Comparison of ENCODE assay signal across 8 cellular contexts in genomic region chr18:23618862-23619387, GRCh38. TPM values are rescaled to one million over a fixed set of nuclear protein-coding genes. Genes with fewer than 3 reads are reported as not detected.
DNase-seq lines count a peak whose midpoint lies in the region; ATAC-seq and TF ChIP-seq lines count a peak whose summit lies in the region.

No MANE protein-coding gene starts in this region.

- H3K27me3 ChIP-seq in Panc1 (ENCODE audit: control insufficient read depth, insufficient read depth, low read length): no peaks in the 10 kb centered on the region; the same call in 1 of the 2 replicates
- peaks cover 9% of the 10 kb centered on the region for H3K27me3 ChIP-seq in foreskin keratinocyte

- no peaks in the 10 kb centered on the region for H3K9me3 ChIP-seq in Panc1 (ENCODE audit: control insufficient read depth, insufficient read depth, low read depth, low read length)

- no peak overlapping the region for H3K27ac Mint-ChIP-seq in osteocyte (ENCODE audit: unreplicated experiment)

- H3K27ac ChIP-seq in Panc1 (ENCODE audit: low read length) (no peak overlapping the region), foreskin keratinocyte (no peak overlapping the region)

- no peaks in the 10 kb centered on the region for H3K36me3 ChIP-seq in Panc1 (ENCODE audit: control insufficient read depth, insufficient read depth, low read length)

- peaks cover 4% of the 10 kb centered on the region for H3K4me1 Mint-ChIP-seq in osteocyte (ENCODE audit: unreplicated experiment)

- ATAC-seq in GM19397 (IDR thresholded peaks at IDR 0.05; ENCODE audit: unreplicated experiment) (peak; percentile 37), Panc1 (peak; percentile 47), foreskin keratinocyte (peak; percentile 40), GM19324 (IDR thresholded peaks at IDR 0.05; ENCODE audit: low FRiP score, unreplicated experiment) (no peak)

- H3K27me3 Mint-ChIP-seq in osteocyte (ENCODE audit: unreplicated experiment): peaks cover 35% of the 10 kb centered on the region

- in situ Hi-C loops in Panc1 (cut with HindIII; ENCODE audit: low pct_unique_long_range_greater_than_20kb, low sequenced_read_pairs) (no loop called here), G401 (cut with HindIII; ENCODE audit: low sequenced_read_pairs) (no loop called here)

- H3K9me3 Mint-ChIP-seq in osteocyte (ENCODE audit: unreplicated experiment): no peaks in the 10 kb centered on the region

- H3K4me1 ChIP-seq in Panc1 (ENCODE audit: control insufficient read depth, insufficient read depth, low read length): peaks cover 13% of the 10 kb centered on the region
- H3K4me1 ChIP-seq in foreskin keratinocyte: no peaks in the 10 kb centered on the region

- no peaks in the 10 kb centered on the region for H3K36me3 Mint-ChIP-seq in osteocyte (ENCODE audit: unreplicated experiment)

- intact Hi-C loops in Panc1 (cut with micrococcal nuclease; ENCODE audit: unreplicated experiment): no loop called here

- DNase-seq in AG04449 (ENCODE audit: low read depth, low spot score) (no peak), Panc1 (ENCODE audit: low read depth, low spot score) (no peak), foreskin keratinocyte (no peak), osteocyte (ENCODE audit: extremely low spot score, unreplicated experiment) (no peak), G401 (ENCODE audit: low spot score) (no peak), DMS 273 (lab: John Stamatoyannopoulos, UW; ENCODE audit: unreplicated experiment) (no peak)

- no TSS peak for BruUV-seq in Panc1 (replicated peaks; lab: Mats Ljungman, UMichigan)

- H3K4me3 ChIP-seq in AG04449 (ENCODE audit: low read depth, low read length): peak overlapping the region; percentile 57
- peak overlapping the region; percentile 30 to 53 for H3K4me3 ChIP-seq in Panc1 (ENCODE audit: low read depth in 2 of 2, low read length in 2 of 2)

- peak overlapping the region; percentile 69 for H3K4me3 Mint-ChIP-seq in osteocyte (ENCODE audit: unreplicated experiment)

- CTCF ChIA-PET in AG04449 (lab: Yijun Ruan, JAX) (interaction anchor here (0.9 to 12.7 kb wide), 8 partner anchors 9 to 103 kb away, joined by 3 to 230 read pairs (median 3); no protein-coding TSS in a partner anchor), Panc1 (lab: Charles Lee) (interaction anchor here (0.6 to 0.9 kb wide), 2 partner anchors 24 to 191 kb away, joined by 3 to 4 read pairs; no protein-coding TSS in a partner anchor)

- POLR2A ChIA-PET in AG04449 (lab: Yijun Ruan, JAX) (no interaction called here), Panc1 (lab: Charles Lee) (no interaction called here)

- no peak for TF ChIP-seq CTCF in AG04449 (IDR thresholded peaks at IDR 0.05; ENCODE audit: insufficient read depth, low read length, missing control alignments)
- TF ChIP-seq CTCF in Panc1 (IDR thresholded peaks at IDR 0.05): no peak
- TF ChIP-seq CTCF in foreskin keratinocyte (conservative IDR thresholded peaks at IDR 0.05): no peak
- no peak for TF ChIP-seq CTCF in osteocyte (IDR thresholded peaks at IDR 0.05)

RNA-seq across cellular contexts. Expression of gene NPC1, which starts 32.6 kb away (rescaled TPM):
- total RNA-seq in Panc1 (2021; ENCODE audit: unreplicated experiment): 92.7 TPM
- 60.3 TPM for polyA plus RNA-seq in Panc1 (2012; ENCODE audit: insufficient read length)
- total RNA-seq in foreskin keratinocyte: 60.8 and 69.9 TPM in 2 replicates
- 24.3 and 25.8 TPM in 2 replicates for polyA plus RNA-seq in foreskin keratinocyte
- 36.5 and 40.1 TPM in 2 replicates for total RNA-seq in osteocyte
- total RNA-seq in G401 (2014; rRNA removed; shearing (Covaris generic)): 24.3 and 31.8 TPM in 2 replicates

RNA-seq across cellular contexts. Expression of gene ANKRD29, which starts 43.8 kb away (rescaled TPM):
- 0.67 TPM for total RNA-seq in Panc1 (2021; ENCODE audit: unreplicated experiment)
- 0.96 TPM for polyA plus RNA-seq in Panc1 (2012; ENCODE audit: insufficient read length)
- 5.6 and 7.7 TPM in 2 replicates for total RNA-seq in foreskin keratinocyte
- polyA plus RNA-seq in foreskin keratinocyte: 5.4 and 5.5 TPM in 2 replicates
- total RNA-seq in osteocyte: not detected in 2 replicates
- not detected in 2 replicates for total RNA-seq in G401 (2014; rRNA removed; shearing (Covaris generic))
